14 cellular contexts compared by ENCODE assay signal in genomic region chr15:70558406-70559222, GRCh38.
DNase-seq lines count a peak whose midpoint lies in the region; ATAC-seq and TF ChIP-seq lines count a peak whose summit lies in the region.
"Had no signal": no experiment of that assay in that cellular context is flagged by ENCODE, and none has a peak within 500 bp of the region (broad histone marks: within the 10 kb centered on the region; RNA-seq: fewer than 3 reads in every experiment).

No MANE protein-coding gene starts in this region.

- H3K9me3 ChIP-seq in SK-N-SH (no peaks in the 10 kb centered on the region), OCI-LY3 (ENCODE audit: insufficient read depth, low read length) (no peaks in the 10 kb centered on the region), fibroblast of lung (ENCODE audit: control insufficient read depth, insufficient read depth, low read depth, low read length) (no peaks in the 10 kb centered on the region), smooth muscle cell (replicated peaks; ENCODE audit: low read depth) (no peaks in the 10 kb centered on the region)
- H3K9me3 ChIP-seq: Peyer's patch, prostate gland had no signal

- WGBS in SK-N-SH (ENCODE audit: low lambda C conversion rate), result 88% methylated on average over 10 of the region's 10 CpGs
- 86% methylated on average over 10 of the region's 10 CpGs for WGBS in smooth muscle cell (ENCODE audit: low lambda C conversion rate)

- no peak for DNase-seq in SK-N-SH
- DNase-seq in fibroblast of lung (ENCODE audit: low read depth in 2 of 2), result no peak
- DNase-seq in smooth muscle cell (lab: John Stamatoyannopoulos, UW; ENCODE audit: unreplicated experiment), result no peak
- no peak for DNase-seq in HCEC 1CT
- DNase-seq: hippocampal formation, NCI-H187, NCI-H524 treated with DMSO at 0.1 percent for 48 hours had no signal

- no peaks in the 10 kb centered on the region for H3K36me3 ChIP-seq in SK-N-SH (replicated peaks in 1 of 2; ENCODE audit: control insufficient read depth in 1 of 2, insufficient read depth in 2 of 2, low read length in 1 of 2)
- no peaks in the 10 kb centered on the region for H3K36me3 ChIP-seq in OCI-LY3 (replicated peaks; ENCODE audit: low read depth, low read length)
- no peaks in the 10 kb centered on the region for H3K36me3 ChIP-seq in fibroblast of lung (ENCODE audit: control insufficient read depth, insufficient read depth, low read length)
- no peaks in the 10 kb centered on the region for H3K36me3 ChIP-seq in smooth muscle cell (ENCODE audit: low read depth)
- H3K36me3 ChIP-seq: Peyer's patch, prostate gland had no signal

- TF ChIP-seq CTCF in SK-N-SH (IDR thresholded peaks at IDR 0.05) (no peak), OCI-LY3 (IDR thresholded peaks at IDR 0.05; ENCODE audit: low read depth, low read length) (no peak), fibroblast of lung (conservative IDR thresholded peaks at IDR 0.05 in 1 of 2, IDR thresholded peaks at IDR 0.05 in 1 of 2; ENCODE audit: low read depth in 1 of 2, low read length in 2 of 2) (no peak), smooth muscle cell (IDR thresholded peaks at IDR 0.05; ENCODE audit: borderline replicate concordance, insufficient read depth, poor library complexity, severe bottlenecking) (no peak)

- no peak for TF ChIP-seq EP300 in SK-N-SH (IDR thresholded peaks at IDR 0.05; ENCODE audit: borderline replicate concordance in 1 of 2, low read depth in 1 of 2, low read length in 1 of 2)

- no peaks in the 10 kb centered on the region for H3K9me2 ChIP-seq in SK-N-SH

- H3K4me3 ChIP-seq in SK-N-SH (ENCODE audit: low read depth in 2 of 2, low read length in 1 of 2), result no peak overlapping the region
- H3K4me3 ChIP-seq in OCI-LY3 (ENCODE audit: low read length), result no peak overlapping the region
- H3K4me3 ChIP-seq in fibroblast of lung (replicated peaks in 1 of 4; ENCODE audit: control extremely low read depth in 1 of 4, insufficient read depth in 1 of 4, low read depth in 3 of 4, low read length in 4 of 4), result no peak overlapping the region
- no peak overlapping the region for H3K4me3 ChIP-seq in smooth muscle cell
- H3K4me3 ChIP-seq: prostate gland had no signal

- H2AFZ ChIP-seq in SK-N-SH (ENCODE audit: low read depth) (no peak overlapping the region), OCI-LY3 (ENCODE audit: low read depth, low read length) (no peak overlapping the region), fibroblast of lung (ENCODE audit: low read length) (no peak overlapping the region), smooth muscle cell (ENCODE audit: low read depth) (no peak overlapping the region)

- H4K20me1 ChIP-seq in SK-N-SH (ENCODE audit: insufficient read depth) (no peaks in the 10 kb centered on the region), OCI-LY3 (ENCODE audit: insufficient read depth, low read length) (no peaks in the 10 kb centered on the region), fibroblast of lung (ENCODE audit: control insufficient read depth, extremely low read depth, insufficient read depth, low read length) (no peaks in the 10 kb centered on the region), smooth muscle cell (ENCODE audit: low read depth) (no peaks in the 10 kb centered on the region)

- H3K4me1 ChIP-seq in SK-N-SH (ENCODE audit: control insufficient read depth in 1 of 2, insufficient read depth in 2 of 2, low read depth in 1 of 2, low read length in 1 of 2) (peaks cover 4 to 13% of the 10 kb centered on the region in 2 experiments; a peak in 1 of 4 replicates), OCI-LY3 (ENCODE audit: low read length) (no peaks in the 10 kb centered on the region), fibroblast of lung (ENCODE audit: control insufficient read depth, extremely low read depth, insufficient read depth, low read length) (peaks cover 4% of the 10 kb centered on the region), smooth muscle cell (ENCODE audit: low read depth) (peaks cover 8% of the 10 kb centered on the region)
- H3K4me1 ChIP-seq: prostate gland had no signal

- H3F3A ChIP-seq in SK-N-SH (replicated peaks; ENCODE audit: insufficient read depth), result no peaks in the 10 kb centered on the region
- no peaks in the 10 kb centered on the region for H3F3A ChIP-seq in smooth muscle cell (ENCODE audit: low read depth)

- H3K9ac ChIP-seq in SK-N-SH, result no peak overlapping the region
- no peak overlapping the region for H3K9ac ChIP-seq in OCI-LY3 (ENCODE audit: low read length)
- H3K9ac ChIP-seq in fibroblast of lung (ENCODE audit: insufficient read depth, low read length), result no peak overlapping the region
- no peak overlapping the region for H3K9ac ChIP-seq in smooth muscle cell (ENCODE audit: low read depth)

- peaks cover 9% of the 10 kb centered on the region for H3K27me3 ChIP-seq in SK-N-SH (ENCODE audit: insufficient read depth)
- peaks cover 61% of the 10 kb centered on the region for H3K27me3 ChIP-seq in OCI-LY3 (ENCODE audit: low read depth, low read length)
- peaks cover 41% of the 10 kb centered on the region for H3K27me3 ChIP-seq in fibroblast of lung (ENCODE audit: control insufficient read depth, insufficient read depth, low read length)
- H3K27me3 ChIP-seq in smooth muscle cell (ENCODE audit: low read depth), result no peaks in the 10 kb centered on the region
- H3K27me3 ChIP-seq: Peyer's patch had no signal

- CTCF ChIA-PET in SK-N-SH (lab: Yijun Ruan, JAX), result interaction anchor here (1.0 kb wide), 1 partner anchor 164 kb away, joined by 3 read pairs; no protein-coding TSS in a partner anchor

- ATAC-seq in SK-N-SH treated with all-trans-retinoic acid at 6 μM for 48 hours, result peak; percentile 26
- no peak for ATAC-seq in HG03095 (IDR thresholded peaks at IDR 0.05; ENCODE audit: unreplicated experiment)
- ATAC-seq in HG03108 (IDR thresholded peaks at IDR 0.05; ENCODE audit: unreplicated experiment), result no peak

- no peak overlapping the region for H3K27ac ChIP-seq in SK-N-SH (ENCODE audit: low read depth in 2 of 2, low read length in 1 of 2)
- no peak overlapping the region for H3K27ac ChIP-seq in OCI-LY3 (ENCODE audit: low read length)
- H3K27ac ChIP-seq in fibroblast of lung (ENCODE audit: insufficient read depth, low read length), result no peak overlapping the region
- H3K27ac ChIP-seq in smooth muscle cell (ENCODE audit: low read depth), result no peak overlapping the region
- H3K27ac ChIP-seq: 22Rv1, prostate gland had no signal

- no peak for TF ChIP-seq RAD21 in SK-N-SH (IDR thresholded peaks at IDR 0.05; ENCODE audit: low read length)

- POLR2A ChIA-PET in SK-N-SH (lab: Yijun Ruan, JAX), result no interaction called here

- no peaks in the 10 kb centered on the region for H3K79me2 ChIP-seq in SK-N-SH (ENCODE audit: insufficient read depth)
- H3K79me2 ChIP-seq in OCI-LY3 (ENCODE audit: low read length), result no peaks in the 10 kb centered on the region
- H3K79me2 ChIP-seq in fibroblast of lung (ENCODE audit: control insufficient read depth, insufficient read depth, low read length), result no peaks in the 10 kb centered on the region
- no peaks in the 10 kb centered on the region for H3K79me2 ChIP-seq in smooth muscle cell (ENCODE audit: low read depth)

- H3K4me2 ChIP-seq in SK-N-SH (no peak overlapping the region; the same call in 1 of the 2 replicates), OCI-LY3 (ENCODE audit: low read length) (0 out of 2 replicates have a peak overlapping the region, but pooled peaks have one; percentile 20), fibroblast of lung (ENCODE audit: extremely low read depth, insufficient read depth, low read length) (peak overlapping the region; percentile 13), smooth muscle cell (peak overlapping the region; percentile 59)

TF ChIP-seq in SK-N-SH treated with all-trans-retinoic acid at 6 μM for 48 hours, 23 proteins besides CTCF, POLR2A, EP300 and RAD21 (continues in another document):
- no peak for TF ChIP-seq CREB5 (CRISPR knock-in tag; IDR thresholded peaks at IDR 0.05; ENCODE audit: low read depth)
- no peak for TF ChIP-seq ZNF70 (CRISPR knock-in tag; IDR thresholded peaks at IDR 0.05)
- TF ChIP-seq ESRRG (CRISPR knock-in tag; IDR thresholded peaks at IDR 0.05), result no peak

TF ChIP-seq in SK-N-SH, 30 proteins besides CTCF, POLR2A, EP300 and RAD21:
- TF ChIP-seq RXRA (IDR thresholded peaks at IDR 0.05; ENCODE audit: borderline replicate concordance, low read depth) (no peak), NRF1 (IDR thresholded peaks at IDR 0.05; ENCODE audit: low read depth, low read length) (no peak), TCF12 (IDR thresholded peaks at IDR 0.05) (no peak), PBX3 (IDR thresholded peaks at IDR 0.05) (no peak), RFX5 (IDR thresholded peaks at IDR 0.05; ENCODE audit: low read length) (no peak), MAX (IDR thresholded peaks at IDR 0.05; ENCODE audit: low read depth) (no peak)
- TF ChIP-seq, protein P1, sequence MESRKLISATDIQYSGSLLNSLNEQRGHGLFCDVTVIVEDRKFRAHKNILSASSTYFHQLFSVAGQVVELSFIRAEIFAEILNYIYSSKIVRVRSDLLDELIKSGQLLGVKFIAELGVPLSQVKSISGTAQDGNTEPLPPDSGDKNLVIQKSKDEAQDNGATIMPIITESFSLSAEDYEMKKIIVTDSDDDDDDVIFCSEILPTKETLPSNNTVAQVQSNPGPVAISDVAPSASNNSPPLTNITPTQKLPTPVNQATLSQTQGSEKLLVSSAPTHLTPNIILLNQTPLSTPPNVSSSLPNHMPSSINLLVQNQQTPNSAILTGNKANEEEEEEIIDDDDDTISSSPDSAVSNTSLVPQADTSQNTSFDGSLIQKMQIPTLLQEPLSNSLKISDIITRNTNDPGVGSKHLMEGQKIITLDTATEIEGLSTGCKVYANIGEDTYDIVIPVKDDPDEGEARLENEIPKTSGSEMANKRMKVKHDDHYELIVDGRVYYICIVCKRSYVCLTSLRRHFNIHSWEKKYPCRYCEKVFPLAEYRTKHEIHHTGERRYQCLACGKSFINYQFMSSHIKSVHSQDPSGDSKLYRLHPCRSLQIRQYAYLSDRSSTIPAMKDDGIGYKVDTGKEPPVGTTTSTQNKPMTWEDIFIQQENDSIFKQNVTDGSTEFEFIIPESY (IDR thresholded peaks at IDR 0.05; ENCODE audit: borderline replicate concordance, low read depth), result no peak
